In the genomic region with DNA sequence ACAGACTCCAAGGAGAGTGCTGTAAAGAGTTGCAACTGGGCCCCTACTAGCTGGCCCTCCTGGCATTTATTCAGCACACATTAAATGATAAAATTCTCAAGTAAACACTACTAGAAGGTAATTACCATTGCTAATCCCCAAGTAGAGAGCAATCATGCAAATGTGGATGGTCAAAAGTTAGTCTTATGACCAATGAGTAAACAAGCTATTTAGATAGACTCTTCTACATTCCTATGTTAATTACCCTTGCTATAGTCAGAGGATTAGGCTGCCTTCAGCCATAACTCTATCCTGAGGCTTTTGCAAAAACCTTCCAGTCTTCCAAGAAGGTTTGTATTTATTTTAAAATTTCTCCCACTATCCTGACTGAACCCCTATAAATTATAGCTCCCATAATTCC, we compare ENCODE assay signal across 29 cellular contexts.
"Had no signal": no experiment of that assay in that cellular context is flagged by ENCODE, and none has a peak within 500 bp of the region (broad histone marks: within the 10 kb centered on the region; RNA-seq: fewer than 3 reads in every experiment).

No MANE protein-coding gene starts in this region.

- H3K27me3 ChIP-seq: body of pancreas, esophagus muscularis mucosa, foreskin keratinocyte, heart left ventricle, neutrophil, ovary, stomach, suprapubic skin, tibial artery had no signal

- H3K4me3 ChIP-seq: body of pancreas, esophagus muscularis mucosa, heart left ventricle, left ventricle myocardium inferior, lung, mucosa of descending colon, ovary, stomach, suprapubic skin, tibial artery had no signal

- H3K27ac Mint-ChIP-seq: activated naive CD8-positive, alpha-beta T cell; activated T-cell treated with anti-CD3 and anti-CD28 coated beads, Interleukin-2, amount 50 U/mL, for 72 hours; natural killer cell treated with Interleukin-12 subunit alpha and Interleukin-12 subunit beta and Interleukin-15 and Interleukin-18, amount 100 ng/mL, for 72 hours; progenitor cell of endocrine pancreas; stimulated activated naive B cell treated with anti-CD40 and anti-IgM and Interleukin-4, amounts not matched to agents 10 μg/mL and 1 μg/mL and 100 μg/mL, for 72 hours; T-helper 2 cell treated with Interferon-gamma antibody and Interleukin-4, amounts not matched to agents 5 μg/mL and 100 μg/mL, for 36 hours had no signal

- H3K36me3 Mint-ChIP-seq: activated naive CD8-positive, alpha-beta T cell; stimulated activated naive B cell treated with anti-CD40 and anti-IgM and Interleukin-4, amounts not matched to agents 10 μg/mL and 1 μg/mL and 100 μg/mL, for 72 hours had no signal

- H3K36me3 ChIP-seq: esophagus muscularis mucosa, heart left ventricle, left ventricle myocardium inferior, neutrophil, ovary, stomach, suprapubic skin, tibial artery had no signal

- H3K4me3 Mint-ChIP-seq: activated naive CD8-positive, alpha-beta T cell; activated T-cell treated with anti-CD3 and anti-CD28 coated beads, Interleukin-2, amount 50 U/mL, for 72 hours; natural killer cell treated with Interleukin-12 subunit alpha and Interleukin-12 subunit beta and Interleukin-15 and Interleukin-18, amount 100 ng/mL, for 72 hours; stimulated activated naive B cell treated with anti-CD40 and anti-IgM and Interleukin-4, amounts not matched to agents 10 μg/mL and 1 μg/mL and 100 μg/mL, for 72 hours; T-helper 2 cell treated with Interferon-gamma antibody and Interleukin-4, amounts not matched to agents 5 μg/mL and 100 μg/mL, for 36 hours had no signal

- DNase-seq: activated CD4-positive, alpha-beta T cell treated with anti-CD3 and anti-CD28 coated beads for 4 hours; activated CD4-positive, alpha-beta T cell treated with anti-CD3 and anti-CD28 coated beads, Interleukin-2, amount 50 U/mL, for 4 hours; activated effector memory CD4-positive, alpha-beta T cell treated with Interleukin-2 at 50 U/mL for 16 hours; activated naive CD4-positive, alpha-beta T cell treated with Interleukin-2 at 50 U/mL for 16 hours; activated T-cell treated with anti-CD3 and anti-CD28 coated beads for 4 hours; activated T-cell treated with anti-CD3 and anti-CD28 coated beads, Interleukin-2, amount 50 U/mL, for 72 hours; anterior cingulate cortex; body of pancreas; dermis blood vessel endothelial cell; effector CD4-positive, alpha-beta T cell; foreskin keratinocyte; heart left ventricle; left ventricle myocardium inferior; mucosa of descending colon; ovary; retina; stimulated activated CD4-positive, alpha-beta T cell treated with anti-CD3 and anti-CD28 coated beads, Interleukin-15, amount 100 ng/mL, for 24 hours; stimulated activated CD4-positive, alpha-beta T cell treated with anti-CD3 and anti-CD28 coated beads, Interleukin-2, amount 100 ng/mL, for 24 hours; stimulated activated naive B cell treated with anti-CD40 and anti-IgM and Interleukin-4, amounts not matched to agents 10 μg/mL and 1 μg/mL and 100 μg/mL, for 72 hours; stomach; tibial artery had no signal

- H3K27me3 Mint-ChIP-seq: progenitor cell of endocrine pancreas; stimulated activated naive B cell treated with anti-CD40 and anti-IgM and Interleukin-4, amounts not matched to agents 10 μg/mL and 1 μg/mL and 100 μg/mL, for 72 hours had no signal

- H3K4me1 Mint-ChIP-seq: stimulated activated naive B cell treated with anti-CD40 and anti-IgM and Interleukin-4, amounts not matched to agents 10 μg/mL and 1 μg/mL and 100 μg/mL, for 72 hours had no signal

- H3K9me3 ChIP-seq: body of pancreas, esophagus muscularis mucosa, heart left ventricle, left ventricle myocardium inferior, mucosa of descending colon, neutrophil, ovary, stomach, suprapubic skin, tibial artery had no signal

- H3K4me1 ChIP-seq: body of pancreas, esophagus muscularis mucosa, heart left ventricle, left ventricle myocardium inferior, stomach, tibial artery had no signal

- ATAC-seq: activated T-cell treated with anti-CD3 and anti-CD28 coated beads, Interleukin-2, amount 50 U/mL, for 72 hours; body of pancreas; foreskin keratinocyte; heart left ventricle; mucosa of descending colon; natural killer cell treated with Interleukin-12 subunit alpha and Interleukin-12 subunit beta and Interleukin-15 and Interleukin-18, amount 100 ng/mL, for 72 hours; stimulated activated naive B cell treated with anti-CD40 and anti-IgM and Interleukin-4, amounts not matched to agents 10 μg/mL and 1 μg/mL and 100 μg/mL, for 72 hours had no signal

- H3K27ac ChIP-seq: body of pancreas, esophagus muscularis mucosa, foreskin keratinocyte, heart left ventricle, left ventricle myocardium inferior, neutrophil, ovary, stomach, suprapubic skin, tibial artery had no signal
